ENCODE assay signal across 15 cellular contexts in genomic region chr2:9228088-9228751, GRCh38. TPM values are rescaled to one million over a fixed set of nuclear protein-coding genes. Genes with fewer than 3 reads are reported as not detected.
DNase-seq lines count a peak whose midpoint lies in the region; ATAC-seq and TF ChIP-seq lines count a peak whose summit lies in the region.
"Had no signal": no experiment of that assay in that cellular context is flagged by ENCODE, and none has a peak within 500 bp of the region (broad histone marks: within the 10 kb centered on the region; RNA-seq: fewer than 3 reads in every experiment).

No MANE protein-coding gene starts in this region.

- no peak for DNase-seq in MCF 10A (ENCODE audit: unreplicated experiment)
- DNase-seq in mammary epithelial cell = no peak
- peak; percentile 77 to 86 for DNase-seq in cardiac fibroblast (ENCODE audit: low read depth in 2 of 2)
- DNase-seq in hepatocyte (ENCODE audit: low spot score) = no peak
- DNase-seq in ureter (ENCODE audit: low spot score) = peak; percentile 20
- no peak for DNase-seq in activated CD8-positive, alpha-beta T cell treated with anti-CD3 and anti-CD28 coated beads, Interleukin-2, amount 10 ng/mL, durations not matched to agents 7 days and 5 days
- DNase-seq in SK-N-DZ (ENCODE audit: low spot score) = no peak
- DNase-seq: NCI-H1694; NK-92 treated with Interleukin-12 subunit alpha and Interleukin-12 subunit beta, amount 100 ng/mL, for 24 hours; ovary; WERI-Rb-1 had no signal

- H3K9ac ChIP-seq in mammary epithelial cell (ENCODE audit: insufficient read depth, low read length) = no peak overlapping the region

- H3K27me3 ChIP-seq in mammary epithelial cell (ENCODE audit: insufficient read depth, low read length) = no peaks in the 10 kb centered on the region
- H3K27me3 ChIP-seq in hepatocyte = no peaks in the 10 kb centered on the region
- H3K27me3 ChIP-seq: dorsolateral prefrontal cortex, ovary had no signal

- intact Hi-C loops in MCF 10A (cut with micrococcal nuclease) (no loop called here), mammary epithelial cell (cut with micrococcal nuclease) (no loop called here)

- 98% methylated on average over 4 of the region's 4 CpGs for WGBS in mammary epithelial cell (ENCODE audit: low coverage, missing lambda C conversion rate)
- 96% methylated on average over 4 of the region's 4 CpGs for WGBS in hepatocyte (ENCODE audit: low lambda C conversion rate, missing lambda C conversion rate)

- H3K27me3 Mint-ChIP-seq in MCF 10A (ENCODE audit: insufficient read depth, unreplicated experiment) = no peaks in the 10 kb centered on the region
- H3K27me3 Mint-ChIP-seq in activated CD8-positive, alpha-beta T cell treated with anti-CD3 and anti-CD28 coated beads, Interleukin-2, amount 10 ng/mL, durations not matched to agents 7 days and 5 days (ENCODE audit: low read depth) = peaks cover 26% of the 10 kb centered on the region

- H3K4me1 ChIP-seq in mammary epithelial cell (ENCODE audit: insufficient read depth, low read length) = peaks cover 56% of the 10 kb centered on the region
- peaks cover 24% of the 10 kb centered on the region for H3K4me1 ChIP-seq in hepatocyte (ENCODE audit: insufficient read depth)

- H3K4me2 ChIP-seq in mammary epithelial cell (ENCODE audit: insufficient read depth, low read depth, low read length) = no peak overlapping the region
- H3K4me2 ChIP-seq in hepatocyte = no peak overlapping the region

- H3K27ac ChIP-seq in mammary epithelial cell (ENCODE audit: insufficient read depth, low read depth, low read length) = no peak overlapping the region
- peak overlapping the region; percentile 56 for H3K27ac ChIP-seq in hepatocyte
- H3K27ac ChIP-seq: 22Rv1, ovary, WERI-Rb-1 had no signal

- POLR2A ChIA-PET in MCF 10A (lab: Yijun Ruan, JAX) = interaction anchor here (1.0 to 1.7 kb wide), 3 partner anchors 10 to 22 kb away, joined by 3 to 5 read pairs (median 4); partner anchors contain the start of gene ASAP2
- POLR2A ChIA-PET in activated CD8-positive, alpha-beta T cell treated with anti-CD3 and anti-CD28 coated beads, Interleukin-2, amount 10 ng/mL, durations not matched to agents 7 days and 5 days (lab: Charles Lee) = no interaction called here

- H2AFZ ChIP-seq in mammary epithelial cell (ENCODE audit: low read depth, low read length) (no peak overlapping the region), hepatocyte (no peak overlapping the region)

- BruUV-seq in MCF 10A (replicated peaks; lab: Mats Ljungman, UMichigan) = no TSS peak
- BruUV-seq in mammary epithelial cell (replicated peaks; lab: Mats Ljungman, UMichigan) = no TSS peak

- CTCF ChIA-PET in MCF 10A (lab: Yijun Ruan, JAX) = interaction anchor here (1.6 kb wide), 1 partner anchor 105 kb away, joined by 5 read pairs; no protein-coding TSS in a partner anchor
- CTCF ChIA-PET in mammary epithelial cell (lab: Charles Lee; ENCODE audit: low non-redundant PET) = no interaction called here
- CTCF ChIA-PET in activated CD8-positive, alpha-beta T cell treated with anti-CD3 and anti-CD28 coated beads, Interleukin-2, amount 10 ng/mL, durations not matched to agents 7 days and 5 days (lab: Charles Lee) = no interaction called here

- TF ChIP-seq CTCF in MCF 10A (IDR thresholded peaks at IDR 0.05; ENCODE audit: unreplicated experiment) = no peak
- no peak for TF ChIP-seq CTCF in mammary epithelial cell (conservative IDR thresholded peaks at IDR 0.05 in 1 of 2, IDR thresholded peaks at IDR 0.05 in 1 of 2; ENCODE audit: extremely low read depth in 1 of 2, insufficient read depth in 1 of 2, low read depth in 1 of 2, low read length in 2 of 2)
- TF ChIP-seq CTCF in cardiac fibroblast (IDR thresholded peaks at IDR 0.05; ENCODE audit: low read depth, low read length) = no peak
- TF ChIP-seq CTCF in hepatocyte (IDR thresholded peaks at IDR 0.05; ENCODE audit: poor library complexity) = no peak

- in situ Hi-C loops in mammary epithelial cell (cut with MboI; ENCODE audit: low sequenced_read_pairs in 2 of 2) = no loop called here

- H3K9me2 ChIP-seq in hepatocyte (replicated peaks; ENCODE audit: insufficient read depth) = no peaks in the 10 kb centered on the region

- H3K36me3 Mint-ChIP-seq in MCF 10A (ENCODE audit: insufficient read depth, unreplicated experiment) = peaks cover 14% of the 10 kb centered on the region
- no peaks in the 10 kb centered on the region for H3K36me3 Mint-ChIP-seq in activated CD8-positive, alpha-beta T cell treated with anti-CD3 and anti-CD28 coated beads, Interleukin-2, amount 10 ng/mL, durations not matched to agents 7 days and 5 days (ENCODE audit: low read depth)

- H3K27ac Mint-ChIP-seq in MCF 10A (ENCODE audit: low read depth, unreplicated experiment) = peak overlapping the region; percentile 39
- H3K27ac Mint-ChIP-seq in activated CD8-positive, alpha-beta T cell treated with anti-CD3 and anti-CD28 coated beads, Interleukin-2, amount 10 ng/mL, durations not matched to agents 7 days and 5 days = no peak overlapping the region

- ATAC-seq in activated CD8-positive, alpha-beta T cell treated with anti-CD3 and anti-CD28 coated beads, Interleukin-2, amount 10 ng/mL, durations not matched to agents 7 days and 5 days = no peak
- no peak for ATAC-seq in GM21576 (IDR thresholded peaks at IDR 0.05; ENCODE audit: unreplicated experiment)
- ATAC-seq: K562 had no signal

- H3K4me3 ChIP-seq in mammary epithelial cell (replicated peaks in 1 of 3; ENCODE audit: insufficient read depth in 1 of 3, low read depth in 2 of 3, low read length in 3 of 3) = no peak overlapping the region
- H3K4me3 ChIP-seq in cardiac fibroblast (replicated peaks in 1 of 2; ENCODE audit: low read depth in 2 of 2, low read length in 2 of 2) = no peak overlapping the region
- H3K4me3 ChIP-seq in hepatocyte = no peak overlapping the region
- H3K4me3 ChIP-seq: dorsolateral prefrontal cortex, K562, ovary had no signal

- dilution Hi-C loops in mammary epithelial cell (cut with HindIII; ENCODE audit: low sequenced_read_pairs) = no loop called here

- H3K9me3 ChIP-seq in mammary epithelial cell (replicated peaks; ENCODE audit: insufficient read depth, low read length) = no peaks in the 10 kb centered on the region
- H3K9me3 ChIP-seq in hepatocyte (ENCODE audit: low read depth) = no peaks in the 10 kb centered on the region
- H3K9me3 ChIP-seq: ovary had no signal

- H3K4me3 Mint-ChIP-seq in MCF 10A (ENCODE audit: unreplicated experiment) = no peak overlapping the region
- H3K4me3 Mint-ChIP-seq in activated CD8-positive, alpha-beta T cell treated with anti-CD3 and anti-CD28 coated beads, Interleukin-2, amount 10 ng/mL, durations not matched to agents 7 days and 5 days = no peak overlapping the region

- H4K20me1 ChIP-seq in mammary epithelial cell (ENCODE audit: insufficient read depth, low read length) (no peaks in the 10 kb centered on the region), hepatocyte (ENCODE audit: insufficient read depth, poor library complexity, severe bottlenecking) (peaks cover 3% of the 10 kb centered on the region)

- peaks cover 53% of the 10 kb centered on the region for H3K4me1 Mint-ChIP-seq in MCF 10A (ENCODE audit: insufficient read depth, unreplicated experiment)
- peaks cover 6% of the 10 kb centered on the region for H3K4me1 Mint-ChIP-seq in activated CD8-positive, alpha-beta T cell treated with anti-CD3 and anti-CD28 coated beads, Interleukin-2, amount 10 ng/mL, durations not matched to agents 7 days and 5 days (ENCODE audit: low read depth)

- H3K9me3 Mint-ChIP-seq in MCF 10A (ENCODE audit: unreplicated experiment) = no peaks in the 10 kb centered on the region
- H3K9me3 Mint-ChIP-seq in activated CD8-positive, alpha-beta T cell treated with anti-CD3 and anti-CD28 coated beads, Interleukin-2, amount 10 ng/mL, durations not matched to agents 7 days and 5 days (ENCODE audit: insufficient read depth) = no peaks in the 10 kb centered on the region

- H3K36me3 ChIP-seq in mammary epithelial cell (ENCODE audit: insufficient read depth, low read length) (peaks cover 3% of the 10 kb centered on the region), hepatocyte (replicated peaks; ENCODE audit: insufficient read depth, low read depth) (no peaks in the 10 kb centered on the region)
- H3K36me3 ChIP-seq: ovary, WERI-Rb-1 had no signal

- H3K79me2 ChIP-seq in mammary epithelial cell (ENCODE audit: insufficient read depth, low read length) (peaks cover 100% of the 10 kb centered on the region), hepatocyte (peaks cover 90% of the 10 kb centered on the region)

RNA-seq across cellular contexts. Expression of gene ASAP2, which starts 21.6 kb away (rescaled TPM):
- total RNA-seq in MCF 10A (2022) (80.8 and 89.5 TPM in 2 replicates), mammary epithelial cell (100 to 1,000 TPM in 1 of 2 donors, 10 to 100 TPM in 1; 40.8 to 137 TPM), hepatocyte (17.1 and 21.3 TPM in 2 replicates), ureter (42.1 TPM)
- polyA plus RNA-seq in mammary epithelial cell (56.4 TPM), hepatocyte (13.7 and 15.4 TPM in 2 replicates)
- polyA minus RNA-seq in mammary epithelial cell = 60.0 TPM
- not detected for total RNA-seq in activated CD8-positive, alpha-beta T cell treated with anti-CD3 and anti-CD28 coated beads, Interleukin-2, amount 10 ng/mL, durations not matched to agents 7 days and 5 days
- polyA plus RNA-seq in SK-N-DZ (2014; cell fraction: cytosol; rRNA removed) = 14.1 and 14.7 TPM in 2 replicates
- 24.9 and 39.7 TPM in 2 replicates for polyA plus RNA-seq in SK-N-DZ (2014; cell fraction: nucleus; rRNA removed)

Comparison
In these comparisons a context has a peak if more than half of its experiments do, and no peak if none do; other contexts are left out.
1. DNase-seq: peak in cardiac fibroblast (2 of 2) and ureter (single experiment); none in MCF 10A (single experiment), mammary epithelial cell (single experiment), hepatocyte (single experiment), activated CD8-positive, alpha-beta T cell treated with anti-CD3 and anti-CD28 coated beads, Interleukin-2, amount 10 ng/mL, durations not matched to agents 7 days and 5 days (single experiment) and SK-N-DZ (single experiment).
2. RNA of gene ASAP2, which starts 21.6 kb away (total RNA-seq): 40.8 to 137 TPM in mammary epithelial cell, 80.8 to 89.5 TPM in MCF 10A, 42.1 TPM in ureter (single experiment) and 17.1 to 21.3 TPM in hepatocyte; not detected in activated CD8-positive, alpha-beta T cell treated with anti-CD3 and anti-CD28 coated beads, Interleukin-2, amount 10 ng/mL, durations not matched to agents 7 days and 5 days; every median in the first group is over 10 times any median in the second.